Comparison of ENCODE assay signal across 8 cellular contexts in genomic region chr12:111396726-111397445, GRCh38. TPM values are rescaled to one million over a fixed set of nuclear protein-coding genes. Genes with fewer than 3 reads are reported as not detected.
A peak's percentile ranks its signal among the peaks of the same experiment; 100 is the strongest.
DNase-seq lines count a peak whose midpoint lies in the region; ATAC-seq and TF ChIP-seq lines count a peak whose summit lies in the region.

No MANE protein-coding gene starts in this region.

- H3K9me2 ChIP-seq in Karpas-422 (replicated peaks; ENCODE audit: insufficient read depth, low read length): no peaks in the 10 kb centered on the region

- no peaks in the 10 kb centered on the region for H3K9me3 Mint-ChIP-seq in CD4-positive, alpha-beta T cell

- peak overlapping the region; percentile 98 for H2AFZ ChIP-seq in Karpas-422 (ENCODE audit: low read length)

- peak; percentile 97 for ATAC-seq in CD4-positive, alpha-beta T cell (ENCODE audit: poor library complexity)
- ATAC-seq in GM21360 (IDR thresholded peaks at IDR 0.05; ENCODE audit: unreplicated experiment): peak; percentile 60

- H3K27me3 Mint-ChIP-seq in CD4-positive, alpha-beta T cell: no peaks in the 10 kb centered on the region

- H3K9me3 ChIP-seq in CD4-positive, alpha-beta T cell (ENCODE audit: control insufficient read depth, low read length): no peaks in the 10 kb centered on the region
- no peaks in the 10 kb centered on the region for H3K9me3 ChIP-seq in Karpas-422 (ENCODE audit: low read length)
- no peaks in the 10 kb centered on the region for H3K9me3 ChIP-seq in neutrophil
- H3K9me3 ChIP-seq in stomach smooth muscle (ENCODE audit: control insufficient read depth in 2 of 2, low read length in 2 of 2): no peaks in the 10 kb centered on the region

- H3K4me1 ChIP-seq in Karpas-422 (ENCODE audit: low read length) (peaks cover 10% of the 10 kb centered on the region), neutrophil (ENCODE audit: control insufficient read depth in 1 of 2, insufficient read depth in 1 of 2, low read depth in 1 of 2, low read length in 1 of 2) (peaks cover 11 to 22% of the 10 kb centered on the region in 2 experiments), stomach smooth muscle (ENCODE audit: control insufficient read depth, insufficient read depth, low read length) (peaks cover 3% of the 10 kb centered on the region)

- peak; percentile 97 for TF ChIP-seq CTCF in CD4-positive, alpha-beta T cell (IDR thresholded peaks at IDR 0.05)
- TF ChIP-seq CTCF in RWPE1 (conservative IDR thresholded peaks at IDR 0.05; ENCODE audit: low read depth) (peak; percentile 97), fibroblast of pulmonary artery (IDR thresholded peaks at IDR 0.05; ENCODE audit: low read length, missing control alignments) (peak; percentile 94), neutrophil (IDR thresholded peaks at IDR 0.05) (peak; percentile 96)

- H3K9ac ChIP-seq in Karpas-422 (ENCODE audit: low read length): peak overlapping the region; percentile 66
- peak overlapping the region; percentile 42 to 55 for H3K9ac ChIP-seq in stomach smooth muscle (ENCODE audit: low read length in 2 of 2)

- no peaks in the 10 kb centered on the region for H3K36me3 Mint-ChIP-seq in CD4-positive, alpha-beta T cell (ENCODE audit: low read depth)

- H3K27me3 ChIP-seq in CD4-positive, alpha-beta T cell (ENCODE audit: control insufficient read depth, insufficient read depth, low read length): no peaks in the 10 kb centered on the region
- H3K27me3 ChIP-seq in Karpas-422 (ENCODE audit: low read length): no peaks in the 10 kb centered on the region
- no peaks in the 10 kb centered on the region for H3K27me3 ChIP-seq in neutrophil
- no peaks in the 10 kb centered on the region for H3K27me3 ChIP-seq in stomach smooth muscle (ENCODE audit: control insufficient read depth in 1 of 2, insufficient read depth in 2 of 2, low read length in 2 of 2)

- no peak overlapping the region for H3K27ac ChIP-seq in CD4-positive, alpha-beta T cell (ENCODE audit: low read depth, low read length)
- no peak overlapping the region for H3K27ac ChIP-seq in Karpas-422 (ENCODE audit: low read length)
- peak overlapping the region; percentile 77 for H3K27ac ChIP-seq in RWPE1
- H3K27ac ChIP-seq in neutrophil: peak overlapping the region; percentile 36
- no peak overlapping the region for H3K27ac ChIP-seq in stomach smooth muscle (ENCODE audit: low read length)

- peak overlapping the region; percentile 56 for H3K4me3 Mint-ChIP-seq in CD4-positive, alpha-beta T cell

- CTCF ChIA-PET in CD4-positive, alpha-beta T cell (lab: Charles Lee): interaction anchor here (0.5 to 16.9 kb wide), 28 partner anchors 13 to 361 kb away, joined by 3 to 487 read pairs (median 4); partner anchors contain the start of genes BRAP and PHETA1
- CTCF ChIA-PET in RWPE1 (lab: Yijun Ruan, JAX): interaction anchor here (0.5 to 2.4 kb wide), 42 partner anchors 8 to 903 kb away, joined by 3 to 33 read pairs (median 4); partner anchors contain the start of gene PHETA1

- intact Hi-C loops in CD4-positive, alpha-beta T cell (cut with DNase I, micrococcal nuclease): loop anchor here (1.0 to 5.0 kb wide), 5 partner anchors 54 to 415 kb away; no protein-coding TSS in a partner anchor

- no peaks in the 10 kb centered on the region for H3K36me3 ChIP-seq in Karpas-422 (ENCODE audit: insufficient read depth, low read length)
- no peaks in the 10 kb centered on the region for H3K36me3 ChIP-seq in neutrophil
- H3K36me3 ChIP-seq in stomach smooth muscle (ENCODE audit: control insufficient read depth in 2 of 2, insufficient read depth in 2 of 2, low read length in 2 of 2): no peaks in the 10 kb centered on the region

- peak overlapping the region; percentile 87 for H3K4me2 ChIP-seq in Karpas-422 (ENCODE audit: low read depth, low read length, poor library complexity, severe bottlenecking)

- no peak overlapping the region for H3K27ac Mint-ChIP-seq in CD4-positive, alpha-beta T cell

- H3K4me3 ChIP-seq in Karpas-422 (ENCODE audit: low read length) (peak overlapping the region; percentile 67), fibroblast of pulmonary artery (replicated peaks; ENCODE audit: low read depth, low read length) (no peak overlapping the region), neutrophil (ENCODE audit: low read depth in 1 of 2, low read length in 1 of 2) (peak overlapping the region; percentile 38 to 60), stomach smooth muscle (ENCODE audit: low read length in 2 of 2) (peak overlapping the region; percentile 35 to 60)

- H3K4me1 Mint-ChIP-seq in CD4-positive, alpha-beta T cell (ENCODE audit: low read depth): peaks cover 5% of the 10 kb centered on the region

- H4K20me1 ChIP-seq in Karpas-422 (ENCODE audit: insufficient read depth, low read depth, low read length): no peaks in the 10 kb centered on the region

- POLR2A ChIA-PET in CD4-positive, alpha-beta T cell (lab: Charles Lee): interaction anchor here (0.6 to 4.1 kb wide), 10 partner anchors 12 to 906 kb away, joined by 3 to 46 read pairs (median 5); no protein-coding TSS in a partner anchor
- POLR2A ChIA-PET in RWPE1 (lab: Yijun Ruan, JAX; ENCODE audit: low non-redundant PET): no interaction called here

- H3K79me2 ChIP-seq in Karpas-422 (ENCODE audit: low read length): no peaks in the 10 kb centered on the region

- DNase-seq in CD4-positive, alpha-beta T cell: peak; percentile 78 to 91 (median 86)
- DNase-seq in Karpas-422: peak; percentile 94
- DNase-seq in RWPE1 (ENCODE audit: low spot score): peak; percentile 93
- DNase-seq in activated T-helper 9 cell treated with anti-CD3 and anti-CD28 coated beads, Interleukin-2, amount 50 U/mL, for 16 hours (ENCODE audit: low read depth): peak; percentile 83
- DNase-seq in fibroblast of pulmonary artery (ENCODE audit: low read depth): peak; percentile 82

RNA-seq across cellular contexts. Expression of gene SH2B3, which starts 8.8 kb away (rescaled TPM):
- total RNA-seq in CD4-positive, alpha-beta T cell: 10 to 100 TPM; 42.3 to 46.4 TPM
- total RNA-seq in Karpas-422 (2014; rRNA removed; shearing (Covaris generic); ENCODE audit: low replicate concordance): 16.7 and 20.8 TPM in 2 replicates

RNA-seq across cellular contexts. Expression of gene PHETA1, which starts 28.0 kb away (rescaled TPM):
- 1 to 10 TPM; 1.3 to 1.7 TPM for total RNA-seq in CD4-positive, alpha-beta T cell
- total RNA-seq in Karpas-422 (2014; rRNA removed; shearing (Covaris generic); ENCODE audit: low replicate concordance): 0.11 and 0.61 TPM in 2 replicates

Comparison
In these comparisons a context has a peak if more than half of its experiments do, and no peak if none do; other contexts are left out.
1. H3K27ac ChIP-seq: peak in RWPE1 (single experiment) and neutrophil (single experiment); none in CD4-positive, alpha-beta T cell (single experiment), Karpas-422 (single experiment) and stomach smooth muscle (single experiment).
2. Peak in every context shown above with its lines, with median percentiles within 50 percentile points of each other: DNase-seq and CTCF ChIP-seq.